Comparison of ENCODE assay signal across 10 cellular contexts in genomic region chr13:76609643-76610042, GRCh38.
DNase-seq lines count a peak whose midpoint lies in the region; ATAC-seq and TF ChIP-seq lines count a peak whose summit lies in the region.
"Had no signal": no experiment of that assay in that cellular context is flagged by ENCODE, and none has a peak within 500 bp of the region (broad histone marks: within the 10 kb centered on the region; RNA-seq: fewer than 3 reads in every experiment).

No MANE protein-coding gene starts in this region.

- peaks cover 3% of the 10 kb centered on the region for H3K9me3 Mint-ChIP-seq in activated CD4-positive, alpha-beta memory T cell treated with anti-CD3 and anti-CD28 coated beads, Interleukin-2, amount 10 ng/mL, durations not matched to agents 7 days and 5 days
- H3K9me3 Mint-ChIP-seq in T-cell: no peaks in the 10 kb centered on the region
- H3K9me3 Mint-ChIP-seq: HFFc6 had no signal

- H3K4me1 Mint-ChIP-seq in activated CD4-positive, alpha-beta memory T cell treated with anti-CD3 and anti-CD28 coated beads, Interleukin-2, amount 10 ng/mL, durations not matched to agents 7 days and 5 days: no peaks in the 10 kb centered on the region
- H3K4me1 Mint-ChIP-seq in T-cell: no peaks in the 10 kb centered on the region

- H3K36me3 Mint-ChIP-seq in activated CD4-positive, alpha-beta memory T cell treated with anti-CD3 and anti-CD28 coated beads, Interleukin-2, amount 10 ng/mL, durations not matched to agents 7 days and 5 days (ENCODE audit: low read depth): no peaks in the 10 kb centered on the region
- H3K36me3 Mint-ChIP-seq in T-cell: no peaks in the 10 kb centered on the region

- POLR2A ChIA-PET in activated CD4-positive, alpha-beta memory T cell treated with anti-CD3 and anti-CD28 coated beads, Interleukin-2, amount 10 ng/mL, durations not matched to agents 7 days and 5 days (lab: Charles Lee): no interaction called here
- POLR2A ChIA-PET in T-cell (lab: Charles Lee): no interaction called here

- no peaks in the 10 kb centered on the region for H3K27me3 Mint-ChIP-seq in activated CD4-positive, alpha-beta memory T cell treated with anti-CD3 and anti-CD28 coated beads, Interleukin-2, amount 10 ng/mL, durations not matched to agents 7 days and 5 days
- peaks cover 0 to 3% of the 10 kb centered on the region in 2 donors for H3K27me3 Mint-ChIP-seq in T-cell

- no peak overlapping the region for H3K4me3 Mint-ChIP-seq in activated CD4-positive, alpha-beta memory T cell treated with anti-CD3 and anti-CD28 coated beads, Interleukin-2, amount 10 ng/mL, durations not matched to agents 7 days and 5 days
- H3K4me3 Mint-ChIP-seq in T-cell: no peak overlapping the region
- H3K4me3 Mint-ChIP-seq: HFFc6 had no signal

- CTCF ChIA-PET in activated CD4-positive, alpha-beta memory T cell treated with anti-CD3 and anti-CD28 coated beads, Interleukin-2, amount 10 ng/mL, durations not matched to agents 7 days and 5 days (lab: Charles Lee): interaction anchor here (0.6 kb wide), 1 partner anchor 147 kb away, joined by 5 read pairs; no protein-coding TSS in a partner anchor
- CTCF ChIA-PET in T-cell (lab: Charles Lee): no interaction called here

- H3K27me3 ChIP-seq in brain microvascular endothelial cell (replicated peaks): no peaks in the 10 kb centered on the region
- H3K27me3 ChIP-seq in left lung: no peaks in the 10 kb centered on the region
- H3K27me3 ChIP-seq: BLaER1 had no signal

- H3K9me3 ChIP-seq in left lung: no peaks in the 10 kb centered on the region
- H3K9me3 ChIP-seq: A549, BLaER1 had no signal

- DNase-seq in HT1080 (ENCODE audit: low read depth): peak; percentile 18
- DNase-seq in brain microvascular endothelial cell: peak; percentile 14
- peak; percentile 82 for DNase-seq in myocyte (ENCODE audit: low read depth)
- DNase-seq in activated CD4-positive, alpha-beta memory T cell treated with anti-CD3 and anti-CD28 coated beads, Interleukin-2, amount 10 ng/mL, durations not matched to agents 7 days and 5 days: no peak
- DNase-seq in left lung: no peak
- DNase-seq in T-cell: no peak
- DNase-seq: HCEC 1CT, HFFc6 had no signal

- in situ Hi-C loops in brain microvascular endothelial cell (cut with HindIII; ENCODE audit: low pct_ligation_motif_present, low sequenced_read_pairs): no loop called here

- TF ChIP-seq CTCF in brain microvascular endothelial cell (IDR thresholded peaks at IDR 0.05; ENCODE audit: low read depth, low read length, missing control alignments) (no peak), left lung (IDR thresholded peaks at IDR 0.05) (no peak)

- H3K27ac ChIP-seq in brain microvascular endothelial cell: no peak overlapping the region
- no peak overlapping the region for H3K27ac ChIP-seq in left lung
- H3K27ac ChIP-seq: A549, BLaER1 had no signal

- intact Hi-C loops in left lung (cut with DNase I): no loop called here

- H3K4me1 ChIP-seq in left lung: no peaks in the 10 kb centered on the region
- H3K4me1 ChIP-seq: A549 had no signal

- ATAC-seq in left lung (no peak), T-cell (replicated peaks in 1 of 4) (no peak)
- ATAC-seq: A549 had no signal

- H3K4me3 ChIP-seq in brain microvascular endothelial cell (ENCODE audit: low read depth, low read length): no peak overlapping the region
- H3K4me3 ChIP-seq in left lung: no peak overlapping the region
- H3K4me3 ChIP-seq: A549, BLaER1 had no signal

- no peak overlapping the region for H3K27ac Mint-ChIP-seq in activated CD4-positive, alpha-beta memory T cell treated with anti-CD3 and anti-CD28 coated beads, Interleukin-2, amount 10 ng/mL, durations not matched to agents 7 days and 5 days
- no peak overlapping the region for H3K27ac Mint-ChIP-seq in T-cell
- H3K27ac Mint-ChIP-seq: HFFc6 had no signal

- H3K36me3 ChIP-seq in brain microvascular endothelial cell (replicated peaks): no peaks in the 10 kb centered on the region
- H3K36me3 ChIP-seq in left lung: no peaks in the 10 kb centered on the region
- H3K36me3 ChIP-seq: BLaER1 had no signal

Comparison
In these comparisons a context has a peak if more than half of its experiments do, and no peak if none do; other contexts are left out.
1. DNase-seq: peak in HT1080 (single experiment), brain microvascular endothelial cell (single experiment) and myocyte (single experiment); none in activated CD4-positive, alpha-beta memory T cell treated with anti-CD3 and anti-CD28 coated beads, Interleukin-2, amount 10 ng/mL, durations not matched to agents 7 days and 5 days (single experiment), left lung (0 of 2) and T-cell (0 of 34).